Comparison of ENCODE assay signal across 3 cellular contexts in the genomic region with DNA sequence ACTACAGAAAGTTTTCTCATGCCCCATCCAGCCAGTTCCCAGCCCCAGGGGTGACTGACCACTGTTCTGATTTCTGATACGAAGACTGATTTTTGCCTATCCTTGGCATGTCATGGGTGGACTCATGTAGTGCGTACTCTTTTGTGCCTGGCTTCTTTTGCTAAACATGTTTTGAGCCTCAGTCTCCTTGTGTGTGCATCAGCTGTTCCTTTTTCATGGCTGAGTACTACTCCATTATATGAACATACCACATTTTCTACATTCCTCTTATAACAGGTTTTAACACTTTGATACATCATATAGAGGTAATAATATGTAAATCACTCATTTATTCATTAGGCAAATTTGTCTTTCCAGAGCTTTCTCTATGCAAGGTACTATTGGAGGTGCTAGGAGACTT.
TF ChIP-seq lines count a peak whose summit lies in the region.

No MANE protein-coding gene starts in this region.

TF ChIP-seq in HEK293, 187 proteins besides CTCF, POLR2A, EP300 and RAD21 (continued from another document):
- TF ChIP-seq ZNF239 (tag by site-specific recombination; IDR thresholded peaks at IDR 0.05), result no peak
TF ChIP-seq in HEK293: peak in this region for 1.

TF ChIP-seq in IMR-90, 13 proteins besides CTCF, POLR2A, EP300 and RAD21 (continued from another document):
- no peak for TF ChIP-seq CEBPB (IDR thresholded peaks at IDR 0.05; ENCODE audit: low read depth, low read length)
- TF ChIP-seq RFX5 (IDR thresholded peaks at IDR 0.05; ENCODE audit: low read depth, low read length), result no peak
- no peak for TF ChIP-seq SMC3 (IDR thresholded peaks at IDR 0.05; ENCODE audit: low read depth, low read length)
- no peak for TF ChIP-seq CHD1 (IDR thresholded peaks at IDR 0.05; ENCODE audit: low read depth, low read length)
- no peak for TF ChIP-seq MAFK (IDR thresholded peaks at IDR 0.05; ENCODE audit: low read depth, low read length)
- TF ChIP-seq MAZ (IDR thresholded peaks at IDR 0.05; ENCODE audit: borderline replicate concordance, low read depth, low read length), result no peak
- no peak for TF ChIP-seq RCOR1 (IDR thresholded peaks at IDR 0.05; ENCODE audit: insufficient replicate concordance, low read length)
- TF ChIP-seq MXI1 (IDR thresholded peaks at IDR 0.05; ENCODE audit: borderline replicate concordance, low read depth, low read length), result no peak
- no peak for TF ChIP-seq FOS (IDR thresholded peaks at IDR 0.05; ENCODE audit: low read depth, low read length)
- TF ChIP-seq, protein P1, sequence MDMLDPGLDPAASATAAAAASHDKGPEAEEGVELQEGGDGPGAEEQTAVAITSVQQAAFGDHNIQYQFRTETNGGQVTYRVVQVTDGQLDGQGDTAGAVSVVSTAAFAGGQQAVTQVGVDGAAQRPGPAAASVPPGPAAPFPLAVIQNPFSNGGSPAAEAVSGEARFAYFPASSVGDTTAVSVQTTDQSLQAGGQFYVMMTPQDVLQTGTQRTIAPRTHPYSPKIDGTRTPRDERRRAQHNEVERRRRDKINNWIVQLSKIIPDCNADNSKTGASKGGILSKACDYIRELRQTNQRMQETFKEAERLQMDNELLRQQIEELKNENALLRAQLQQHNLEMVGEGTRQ (IDR thresholded peaks at IDR 0.05; ENCODE audit: low read depth, low read length), result no peak
- TF ChIP-seq NFE2L2 (IDR thresholded peaks at IDR 0.05; ENCODE audit: low read depth, low read length), result no peak
- TF ChIP-seq, protein P2, sequence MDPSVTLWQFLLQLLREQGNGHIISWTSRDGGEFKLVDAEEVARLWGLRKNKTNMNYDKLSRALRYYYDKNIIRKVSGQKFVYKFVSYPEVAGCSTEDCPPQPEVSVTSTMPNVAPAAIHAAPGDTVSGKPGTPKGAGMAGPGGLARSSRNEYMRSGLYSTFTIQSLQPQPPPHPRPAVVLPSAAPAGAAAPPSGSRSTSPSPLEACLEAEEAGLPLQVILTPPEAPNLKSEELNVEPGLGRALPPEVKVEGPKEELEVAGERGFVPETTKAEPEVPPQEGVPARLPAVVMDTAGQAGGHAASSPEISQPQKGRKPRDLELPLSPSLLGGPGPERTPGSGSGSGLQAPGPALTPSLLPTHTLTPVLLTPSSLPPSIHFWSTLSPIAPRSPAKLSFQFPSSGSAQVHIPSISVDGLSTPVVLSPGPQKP (IDR thresholded peaks at IDR 0.05; ENCODE audit: borderline replicate concordance, low read depth, low read length), result no peak

TF ChIP-seq in K562, 482 proteins besides CTCF, POLR2A, EP300 and RAD21 (continued from another document):
- TF ChIP-seq RBM25 (IDR thresholded peaks at IDR 0.05; ENCODE audit: low read depth, low read length, severe bottlenecking) (peak; percentile 77), NFE2L1 (tag; IDR thresholded peaks at IDR 0.05; ENCODE audit: borderline replicate concordance, low read depth) (no peak), ZNF584 (CRISPR knock-in tag; IDR thresholded peaks at IDR 0.05; ENCODE audit: low read depth) (no peak), ZNF263 (CRISPR knock-in tag; IDR thresholded peaks at IDR 0.05; ENCODE audit: borderline replicate concordance) (no peak), ZNF146 (CRISPR knock-in tag; IDR thresholded peaks at IDR 0.05; ENCODE audit: unreplicated experiment) (peak; percentile 81), POLR2B (IDR thresholded peaks at IDR 0.05; ENCODE audit: low read depth, partially characterized antibody) (no peak)
- TF ChIP-seq, protein P3, sequence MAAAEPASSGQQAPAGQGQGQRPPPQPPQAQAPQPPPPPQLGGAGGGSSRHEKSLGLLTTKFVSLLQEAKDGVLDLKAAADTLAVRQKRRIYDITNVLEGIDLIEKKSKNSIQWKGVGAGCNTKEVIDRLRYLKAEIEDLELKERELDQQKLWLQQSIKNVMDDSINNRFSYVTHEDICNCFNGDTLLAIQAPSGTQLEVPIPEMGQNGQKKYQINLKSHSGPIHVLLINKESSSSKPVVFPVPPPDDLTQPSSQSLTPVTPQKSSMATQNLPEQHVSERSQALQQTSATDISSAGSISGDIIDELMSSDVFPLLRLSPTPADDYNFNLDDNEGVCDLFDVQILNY (CRISPR knock-in tag; IDR thresholded peaks at IDR 0.05), result no peak
- TF ChIP-seq, protein P4, sequence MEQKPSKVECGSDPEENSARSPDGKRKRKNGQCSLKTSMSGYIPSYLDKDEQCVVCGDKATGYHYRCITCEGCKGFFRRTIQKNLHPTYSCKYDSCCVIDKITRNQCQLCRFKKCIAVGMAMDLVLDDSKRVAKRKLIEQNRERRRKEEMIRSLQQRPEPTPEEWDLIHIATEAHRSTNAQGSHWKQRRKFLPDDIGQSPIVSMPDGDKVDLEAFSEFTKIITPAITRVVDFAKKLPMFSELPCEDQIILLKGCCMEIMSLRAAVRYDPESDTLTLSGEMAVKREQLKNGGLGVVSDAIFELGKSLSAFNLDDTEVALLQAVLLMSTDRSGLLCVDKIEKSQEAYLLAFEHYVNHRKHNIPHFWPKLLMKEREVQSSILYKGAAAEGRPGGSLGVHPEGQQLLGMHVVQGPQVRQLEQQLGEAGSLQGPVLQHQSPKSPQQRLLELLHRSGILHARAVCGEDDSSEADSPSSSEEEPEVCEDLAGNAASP (IDR thresholded peaks at IDR 0.05), result no peak
